In genomic region chr16:24921229-24921628, GRCh38 we compare ENCODE assay signal across 21 cellular contexts.
DNase-seq lines count a peak whose midpoint lies in the region; ATAC-seq and TF ChIP-seq lines count a peak whose summit lies in the region.
"Had no signal": no experiment of that assay in that cellular context is flagged by ENCODE, and none has a peak within 500 bp of the region (broad histone marks: within the 10 kb centered on the region; RNA-seq: fewer than 3 reads in every experiment).

No MANE protein-coding gene starts in this region.

- TF ChIP-seq CTCF in WTC11 (IDR thresholded peaks at IDR 0.05), result no peak

- H3K36me3 Mint-ChIP-seq in activated CD8-positive, alpha-beta memory T cell treated with anti-CD3 and anti-CD28 coated beads, Interleukin-2, amount 10 ng/mL, durations not matched to agents 7 days and 5 days, result peaks cover 17% of the 10 kb centered on the region
- peaks cover 9 to 34% of the 10 kb centered on the region in 2 donors for H3K36me3 Mint-ChIP-seq in naive B cell
- H3K36me3 Mint-ChIP-seq in WTC11, result peaks cover 27% of the 10 kb centered on the region

- H3K4me1 Mint-ChIP-seq in stimulated activated naive CD8-positive, alpha-beta T cell treated with anti-CD3 and anti-CD28 coated beads, Interleukin-15, amount 100 ng/mL, for 72 hours, result peaks cover 24% of the 10 kb centered on the region
- H3K4me1 Mint-ChIP-seq in activated CD8-positive, alpha-beta memory T cell treated with anti-CD3 and anti-CD28 coated beads, Interleukin-2, amount 10 ng/mL, durations not matched to agents 7 days and 5 days, result peaks cover 14% of the 10 kb centered on the region
- H3K4me1 Mint-ChIP-seq in naive B cell, result peaks cover 15 to 37% (median 20%) of the 10 kb centered on the region in 3 donors
- peaks cover 16% of the 10 kb centered on the region for H3K4me1 Mint-ChIP-seq in WTC11
- H3K4me1 Mint-ChIP-seq: activated naive CD4-positive, alpha-beta T cell treated with anti-CD3 and anti-CD28 coated beads, Interleukin-2, amount 10 ng/mL, durations not matched to agents 7 days and 5 days had no signal

- CTCF ChIA-PET in activated CD8-positive, alpha-beta memory T cell treated with anti-CD3 and anti-CD28 coated beads, Interleukin-2, amount 10 ng/mL, durations not matched to agents 7 days and 5 days (lab: Charles Lee), result no interaction called here
- CTCF ChIA-PET in WTC11 (lab: Charles Lee), result interaction anchor here (0.7 to 1.6 kb wide), 2 partner anchors 15 to 87 kb away, joined by 3 to 4 read pairs; no protein-coding TSS in a partner anchor

- peak overlapping the region; percentile 23 to 32 for H3K27ac Mint-ChIP-seq in stimulated activated naive CD8-positive, alpha-beta T cell treated with anti-CD3 and anti-CD28 coated beads, Interleukin-15, amount 100 ng/mL, for 72 hours
- peak overlapping the region; percentile 20 for H3K27ac Mint-ChIP-seq in activated CD8-positive, alpha-beta memory T cell treated with anti-CD3 and anti-CD28 coated beads, Interleukin-2, amount 10 ng/mL, durations not matched to agents 7 days and 5 days
- H3K27ac Mint-ChIP-seq in naive B cell, result peak overlapping the region in 4 of 6 donors; percentile 40 to 83 (median 60)
- H3K27ac Mint-ChIP-seq in WTC11, result no peak overlapping the region
- H3K27ac Mint-ChIP-seq: activated naive CD4-positive, alpha-beta T cell treated with anti-CD3 and anti-CD28 coated beads, Interleukin-2, amount 10 ng/mL, durations not matched to agents 7 days and 5 days had no signal

- no peaks in the 10 kb centered on the region for H3K27me3 Mint-ChIP-seq in stimulated activated naive CD8-positive, alpha-beta T cell treated with anti-CD3 and anti-CD28 coated beads, Interleukin-15, amount 100 ng/mL, for 72 hours
- H3K27me3 Mint-ChIP-seq in activated CD8-positive, alpha-beta memory T cell treated with anti-CD3 and anti-CD28 coated beads, Interleukin-2, amount 10 ng/mL, durations not matched to agents 7 days and 5 days, result no peaks in the 10 kb centered on the region
- no peaks in the 10 kb centered on the region for H3K27me3 Mint-ChIP-seq in naive B cell
- H3K27me3 Mint-ChIP-seq in WTC11 (ENCODE audit: low read depth), result no peaks in the 10 kb centered on the region
- H3K27me3 Mint-ChIP-seq: activated naive CD4-positive, alpha-beta T cell treated with anti-CD3 and anti-CD28 coated beads, Interleukin-2, amount 10 ng/mL, durations not matched to agents 7 days and 5 days; CD4-positive, CD25-positive, alpha-beta regulatory T cell had no signal

- peak; percentile 63 for ATAC-seq in stimulated activated naive CD8-positive, alpha-beta T cell treated with anti-CD3 and anti-CD28 coated beads, Interleukin-15, amount 100 ng/mL, for 72 hours
- ATAC-seq in stimulated activated naive CD8-positive, alpha-beta T cell treated with anti-CD3 and anti-CD28 coated beads, Interleukin-15, Interleukin-2, amounts not matched to agents 100 U/mL and 50 U/mL, for 24 hours, result no peak
- ATAC-seq in activated CD8-positive, alpha-beta memory T cell treated with anti-CD3 and anti-CD28 coated beads, Interleukin-2, amount 10 ng/mL, durations not matched to agents 7 days and 5 days, result peak; percentile 92
- ATAC-seq in naive B cell (ENCODE audit: low read depth in 2 of 2), result no peak
- no peak for ATAC-seq in WTC11
- no peak for ATAC-seq in activated CD4-positive, CD25-positive, alpha-beta regulatory T cell treated with anti-CD3 and anti-CD28 coated beads, Interleukin-2, amount 50 U/mL, for 24 hours
- ATAC-seq: right cardiac atrium had no signal

- no peaks in the 10 kb centered on the region for H3K9me3 Mint-ChIP-seq in stimulated activated naive CD8-positive, alpha-beta T cell treated with anti-CD3 and anti-CD28 coated beads, Interleukin-15, amount 100 ng/mL, for 72 hours
- H3K9me3 Mint-ChIP-seq in activated CD8-positive, alpha-beta memory T cell treated with anti-CD3 and anti-CD28 coated beads, Interleukin-2, amount 10 ng/mL, durations not matched to agents 7 days and 5 days (ENCODE audit: low read depth), result no peaks in the 10 kb centered on the region
- H3K9me3 Mint-ChIP-seq in naive B cell (no peaks in the 10 kb centered on the region), WTC11 (no peaks in the 10 kb centered on the region)
- H3K9me3 Mint-ChIP-seq: activated naive CD4-positive, alpha-beta T cell treated with anti-CD3 and anti-CD28 coated beads, Interleukin-2, amount 10 ng/mL, durations not matched to agents 7 days and 5 days; CD4-positive, CD25-positive, alpha-beta regulatory T cell; H9 had no signal

- DNase-seq in stimulated activated naive CD8-positive, alpha-beta T cell treated with anti-CD3 and anti-CD28 coated beads, Interleukin-15, amount 100 ng/mL, for 72 hours, result no peak
- DNase-seq in stimulated activated naive CD8-positive, alpha-beta T cell treated with anti-CD3 and anti-CD28 coated beads, Interleukin-15, Interleukin-2, amounts not matched to agents 100 U/mL and 50 U/mL, for 24 hours, result no peak
- peak; percentile 68 for DNase-seq in activated CD8-positive, alpha-beta memory T cell treated with anti-CD3 and anti-CD28 coated beads, Interleukin-2, amount 10 ng/mL, durations not matched to agents 7 days and 5 days
- DNase-seq in naive B cell, result no peak
- no peak for DNase-seq in WTC11 (ENCODE audit: low spot score)
- no peak for DNase-seq in NCI-H2227 treated with DMSO at 0.1 percent for 48 hours (lab: John Stamatoyannopoulos, UW)
- DNase-seq: activated CD4-positive, CD25-positive, alpha-beta regulatory T cell; activated naive CD4-positive, alpha-beta T cell treated with anti-CD3 and anti-CD28 coated beads, Interleukin-2, amount 10 ng/mL, durations not matched to agents 7 days and 5 days; dermis blood vessel endothelial cell; GF-D8; H9; mammary epithelial cell; MM.1S; NCI-H1694; right cardiac atrium; SK-N-SH; stimulated activated CD4-positive, alpha-beta T cell treated with anti-CD3 and anti-CD28 coated beads, Interleukin-4, amount 100 ng/mL, for 24 hours; substantia nigra; T1000 had no signal

- POLR2A ChIA-PET in WTC11 (lab: Charles Lee), result no interaction called here

- H3K4me3 Mint-ChIP-seq in stimulated activated naive CD8-positive, alpha-beta T cell treated with anti-CD3 and anti-CD28 coated beads, Interleukin-15, amount 100 ng/mL, for 72 hours, result no peak overlapping the region
- H3K4me3 Mint-ChIP-seq in activated CD8-positive, alpha-beta memory T cell treated with anti-CD3 and anti-CD28 coated beads, Interleukin-2, amount 10 ng/mL, durations not matched to agents 7 days and 5 days, result no peak overlapping the region
- peak overlapping the region in 4 of 8 donors; percentile 11 to 64 (median 22) for H3K4me3 Mint-ChIP-seq in naive B cell
- no peak overlapping the region for H3K4me3 Mint-ChIP-seq in WTC11
- H3K4me3 Mint-ChIP-seq: activated naive CD4-positive, alpha-beta T cell treated with anti-CD3 and anti-CD28 coated beads, Interleukin-2, amount 10 ng/mL, durations not matched to agents 7 days and 5 days; H9 had no signal

TF ChIP-seq in WTC11, 78 proteins besides CTCF, POLR2A, EP300 and RAD21 (continues in another document):
- no peak for TF ChIP-seq USF1 (CRISPR knock-in tag; IDR thresholded peaks at IDR 0.05)
- TF ChIP-seq RORB (CRISPR knock-in tag; IDR thresholded peaks at IDR 0.05), result no peak
- no peak for TF ChIP-seq ZNF512 (CRISPR knock-in tag; IDR thresholded peaks at IDR 0.05; ENCODE audit: borderline replicate concordance)
- no peak for TF ChIP-seq FOXK1 (CRISPR knock-in tag; IDR thresholded peaks at IDR 0.05)
- TF ChIP-seq ATF1 (CRISPR knock-in tag; IDR thresholded peaks at IDR 0.05), result no peak
- TF ChIP-seq E2F5 (CRISPR knock-in tag; IDR thresholded peaks at IDR 0.05), result no peak
- TF ChIP-seq ERG (CRISPR knock-in tag; IDR thresholded peaks at IDR 0.05), result no peak
- TF ChIP-seq NFATC4 (CRISPR knock-in tag; IDR thresholded peaks at IDR 0.05), result no peak

Comparison
In these comparisons a context has a peak if more than half of its experiments do, and no peak if none do; other contexts are left out.
1. ATAC-seq: peak in stimulated activated naive CD8-positive, alpha-beta T cell treated with anti-CD3 and anti-CD28 coated beads, Interleukin-15, amount 100 ng/mL, for 72 hours (single experiment) and activated CD8-positive, alpha-beta memory T cell treated with anti-CD3 and anti-CD28 coated beads, Interleukin-2, amount 10 ng/mL, durations not matched to agents 7 days and 5 days (single experiment); none in stimulated activated naive CD8-positive, alpha-beta T cell treated with anti-CD3 and anti-CD28 coated beads, Interleukin-15, Interleukin-2, amounts not matched to agents 100 U/mL and 50 U/mL, for 24 hours (single experiment), naive B cell (0 of 2), WTC11 (single experiment) and activated CD4-positive, CD25-positive, alpha-beta regulatory T cell treated with anti-CD3 and anti-CD28 coated beads, Interleukin-2, amount 50 U/mL, for 24 hours (0 of 2).